In the genomic region with DNA sequence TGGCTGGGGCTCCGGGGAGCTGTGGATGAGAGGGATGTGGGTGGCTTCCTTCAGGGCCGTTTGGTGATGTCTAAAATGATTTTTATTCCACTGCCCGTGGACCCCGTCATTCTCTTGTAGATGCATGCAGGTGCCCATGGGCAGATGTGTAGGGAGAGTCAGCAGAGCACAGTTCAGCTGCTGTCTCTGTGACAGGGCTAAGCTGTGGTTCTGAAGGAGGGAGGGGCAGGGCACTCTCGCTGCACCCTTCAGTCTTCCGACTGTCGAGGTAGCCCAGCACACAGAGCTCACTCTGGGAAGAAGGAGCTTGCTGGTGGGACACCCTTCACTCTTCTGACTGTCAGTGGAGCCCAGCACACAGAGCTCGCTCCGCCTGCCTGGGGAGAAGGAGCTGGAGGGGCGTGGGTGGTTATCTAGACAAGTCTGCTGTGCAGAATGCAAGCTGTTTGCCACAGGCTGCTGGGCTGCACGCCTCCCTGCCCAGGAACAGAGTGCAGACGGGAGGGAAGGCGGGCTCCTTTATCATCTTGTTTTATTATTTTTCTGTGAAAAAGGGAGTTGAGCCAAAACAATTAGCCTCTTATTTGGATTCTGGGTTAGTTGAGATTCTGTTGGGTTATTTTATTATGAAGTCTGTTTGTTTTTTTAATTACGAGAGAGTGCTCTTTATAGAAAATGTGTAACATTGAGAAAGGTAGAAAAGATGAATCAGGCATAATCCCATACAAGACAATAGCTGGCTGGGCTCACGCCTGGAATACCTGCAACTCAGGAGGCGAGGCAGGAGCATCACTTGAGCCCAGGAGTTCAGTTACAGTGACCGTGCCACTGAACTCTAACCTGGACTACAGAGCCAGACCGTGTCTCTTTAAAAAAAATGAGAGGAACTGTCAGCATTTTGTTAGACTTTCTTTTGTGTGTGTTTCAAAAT, we compare ENCODE assay signal across 16 cellular contexts. TPM values are rescaled to one million over a fixed set of nuclear protein-coding genes. Genes with fewer than 3 reads are reported as not detected.
DNase-seq lines count a peak whose midpoint lies in the region; ATAC-seq and TF ChIP-seq lines count a peak whose summit lies in the region.
"Had no signal": no experiment of that assay in that cellular context is flagged by ENCODE, and none has a peak within 500 bp of the region (broad histone marks: within the 10 kb centered on the region; RNA-seq: fewer than 3 reads in every experiment).

No MANE protein-coding gene starts in this region.

- H3K27me3 Mint-ChIP-seq in naive B cell, result no peaks in the 10 kb centered on the region
- H3K27me3 Mint-ChIP-seq: CD4-positive, CD25-positive, alpha-beta regulatory T cell had no signal

- H3K27ac ChIP-seq in HEK293 (ENCODE audit: extremely low read depth, low read depth, low read length), result no peak overlapping the region
- H3K27ac ChIP-seq: ascending aorta, hepatocyte, HL-60, WERI-Rb-1 had no signal

- peaks cover 4 to 8% of the 10 kb centered on the region in 2 donors for H3K36me3 Mint-ChIP-seq in naive B cell

- H3K4me3 Mint-ChIP-seq in naive B cell, result peak overlapping the region in 5 of 8 donors; percentile 21 to 71 (median 53)
- H3K4me3 Mint-ChIP-seq: CD4-positive, CD25-positive, alpha-beta regulatory T cell had no signal

- H3K4me3 ChIP-seq in BE2C (ENCODE audit: low read depth, low read length) (no peak overlapping the region), HEK293 (ENCODE audit: low read depth, low read length) (no peak overlapping the region)
- H3K4me3 ChIP-seq: ascending aorta, hepatocyte had no signal

- H3K4me1 ChIP-seq in BE2C (no peaks in the 10 kb centered on the region; the same call in 1 of the 2 replicates), HEK293 (ENCODE audit: control insufficient read depth, insufficient read depth, low read length) (no peaks in the 10 kb centered on the region)
- H3K4me1 ChIP-seq: ascending aorta had no signal

- CTCF ChIA-PET in HEK293 (lab: Yijun Ruan, JAX), result interaction anchor here (0.9 kb wide), 1 partner anchor 84 kb away, joined by 4 read pairs; no protein-coding TSS in a partner anchor

- POLR2A ChIA-PET in HEK293 (lab: Yijun Ruan, JAX), result no interaction called here

- peak overlapping the region in 5 of 6 donors; percentile 57 to 85 (median 72) for H3K27ac Mint-ChIP-seq in naive B cell

- H3K36me3 ChIP-seq in BE2C (peaks cover 6% of the 10 kb centered on the region), HEK293 (ENCODE audit: control insufficient read depth in 2 of 2, insufficient read depth in 1 of 2, low read length in 2 of 2) (peaks cover 0 to 78% of the 10 kb centered on the region in 2 experiments; a peak in 2 of 3 replicates)

- H3K27me3 ChIP-seq in BE2C, result no peaks in the 10 kb centered on the region
- H3K27me3 ChIP-seq: ascending aorta, hepatocyte had no signal

- peak; percentile 81 to 82 for ATAC-seq in naive B cell (ENCODE audit: low read depth in 2 of 2)
- ATAC-seq in GM18519 (IDR thresholded peaks at IDR 0.05; ENCODE audit: low FRiP score, unreplicated experiment), result no peak

- no peaks in the 10 kb centered on the region for H3K9me3 Mint-ChIP-seq in naive B cell
- H3K9me3 Mint-ChIP-seq: CD4-positive, CD25-positive, alpha-beta regulatory T cell had no signal

- TF ChIP-seq CTCF in BE2C (IDR thresholded peaks at IDR 0.05; ENCODE audit: low read depth, low read length) (no peak), HEK293 (tag by site-specific recombination; IDR thresholded peaks at IDR 0.05) (no peak)

- no peaks in the 10 kb centered on the region for H3K9me3 ChIP-seq in BE2C
- H3K9me3 ChIP-seq in HEK293 (ENCODE audit: control insufficient read depth, insufficient read depth, low read depth, low read length), result no peaks in the 10 kb centered on the region
- H3K9me3 ChIP-seq: ascending aorta had no signal

- DNase-seq in BE2C, result peak; percentile 46
- peak; percentile 22 for DNase-seq in astrocyte of the hippocampus (ENCODE audit: low read depth, low spot score)
- DNase-seq in naive B cell, result peak; percentile 13
- no peak for DNase-seq in NCI-H1930 (lab: John Stamatoyannopoulos, UW)
- DNase-seq in stimulated activated CD8-positive, alpha-beta memory T cell treated with anti-CD3 and anti-CD28 coated beads, Interleukin-4, amount 100 ng/mL, for 48 hours, result no peak
- no peak for DNase-seq in SIG-M5 treated with dmso at 0.1 percent for 504 hours (lab: John Stamatoyannopoulos, UW; ENCODE audit: unreplicated experiment)
- DNase-seq: CD4-positive, CD25-positive, alpha-beta regulatory T cell; mammary epithelial cell; NCI-H526; SHP77; WERI-Rb-1 had no signal

- H3K4me1 Mint-ChIP-seq in naive B cell, result peaks cover 20 to 31% (median 30%) of the 10 kb centered on the region in 3 donors

TF ChIP-seq in HEK293, 187 proteins besides CTCF, POLR2A, EP300 and RAD21:
- TF ChIP-seq ZNF558 (tag by site-specific recombination; IDR thresholded peaks at IDR 0.05), result no peak
- TF ChIP-seq ZBTB17 (tag by site-specific recombination; IDR thresholded peaks at IDR 0.05), result peak; percentile 48; the same call in 1 of the 2 replicates
- peak; percentile 43; the same call in 1 of the 2 replicates for TF ChIP-seq ZFHX2 (tag by site-specific recombination; conservative IDR thresholded peaks at IDR 0.05)
- TF ChIP-seq EGR2 (tag by site-specific recombination; IDR thresholded peaks at IDR 0.05; ENCODE audit: low read depth), result 0 out of 2 replicates have a peak, but pooled peaks have one; percentile 15

RNA-seq across cellular contexts. Expression of a gene that starts 28.2 kb away (rescaled TPM):
- polyA plus RNA-seq in BE2C (2012; ENCODE audit: insufficient read depth, insufficient read length, low read depth), result 467 TPM
- 100 to 1,000 TPM in 2 of 6 donors, 10 to 100 TPM in 4; 75.6 to 111 (median 89.0) TPM for polyA plus RNA-seq in naive B cell (ENCODE audit: low read depth in 6 of 6)

RNA-seq across cellular contexts. Expression of a gene that starts 36.3 kb away (rescaled TPM):
- 22.4 TPM for polyA plus RNA-seq in BE2C (2012; ENCODE audit: insufficient read depth, insufficient read length, low read depth)
- 10 to 100 TPM; 15.8 to 29.5 (median 17.7) TPM for polyA plus RNA-seq in naive B cell (ENCODE audit: low read depth in 6 of 6)

RNA-seq across cellular contexts. Expression of a gene that starts 54.5 kb away (rescaled TPM):
- polyA plus RNA-seq in BE2C (2012; ENCODE audit: insufficient read depth, insufficient read length, low read depth), result 13.0 TPM
- polyA plus RNA-seq in naive B cell (ENCODE audit: low read depth in 6 of 6), result not detected
- polyA plus RNA-seq: CD4-positive, CD25-positive, alpha-beta regulatory T cell; hepatocyte; mammary epithelial cell had no signal

Comparison
In these comparisons a context has a peak if more than half of its experiments do, and no peak if none do; other contexts are left out.
1. DNase-seq: peak in BE2C (single experiment), astrocyte of the hippocampus (single experiment) and naive B cell (single experiment); none in NCI-H1930 (0 of 2), stimulated activated CD8-positive, alpha-beta memory T cell treated with anti-CD3 and anti-CD28 coated beads, Interleukin-4, amount 100 ng/mL, for 48 hours (single experiment) and SIG-M5 treated with dmso at 0.1 percent for 504 hours (single experiment).